In genomic region chr1:202589190-202589680, GRCh38 we compare ENCODE assay signal across 8 cellular contexts.
DNase-seq lines count a peak whose midpoint lies in the region; ATAC-seq and TF ChIP-seq lines count a peak whose summit lies in the region.

No MANE protein-coding gene starts in this region.

- H3K4me1 ChIP-seq in BLaER1, result peaks cover 55% of the 10 kb centered on the region
- peaks cover 0 to 8% (median 0%) of the 10 kb centered on the region in 4 donors for H3K4me1 ChIP-seq in Peyer's patch
- peaks cover 19% of the 10 kb centered on the region for H3K4me1 ChIP-seq in ovary (ENCODE audit: insufficient read depth)

- H4K20me1 ChIP-seq in BLaER1, result no peaks in the 10 kb centered on the region

- peak overlapping the region; percentile 65 for H3K4me2 ChIP-seq in BLaER1

- H3K4me3 Mint-ChIP-seq in activated T-cell treated with anti-CD3 and anti-CD28 coated beads, Interleukin-2, amount 50 U/mL, for 72 hours, result no peak overlapping the region

- H3K27me3 Mint-ChIP-seq in activated T-cell treated with anti-CD3 and anti-CD28 coated beads, Interleukin-2, amount 50 U/mL, for 72 hours (ENCODE audit: low read depth), result no peaks in the 10 kb centered on the region

- H3K9me3 Mint-ChIP-seq in activated T-cell treated with anti-CD3 and anti-CD28 coated beads, Interleukin-2, amount 50 U/mL, for 72 hours, result no peaks in the 10 kb centered on the region

- no peaks in the 10 kb centered on the region for H3K36me3 Mint-ChIP-seq in activated T-cell treated with anti-CD3 and anti-CD28 coated beads, Interleukin-2, amount 50 U/mL, for 72 hours (ENCODE audit: insufficient read depth in 2 of 2)

- ATAC-seq in GM21515 (IDR thresholded peaks at IDR 0.05; ENCODE audit: unreplicated experiment), result no peak
- no peak for ATAC-seq in activated T-cell treated with anti-CD3 and anti-CD28 coated beads, Interleukin-2, amount 50 U/mL, for 72 hours (replicated peaks in 1 of 2)

- TF ChIP-seq POLR2A in Peyer's patch (IDR thresholded peaks at IDR 0.05) (no peak), ovary (IDR thresholded peaks at IDR 0.05) (no peak)

- WGBS in ovary, 3 donors, result 10 to 12% (median 12%) methylated on average over 6 of the region's 6 CpGs

- H3K4me3 ChIP-seq in BLaER1 (no peak overlapping the region), Peyer's patch (no peak overlapping the region), ovary (no peak overlapping the region)

- TF ChIP-seq CTCF in Peyer's patch (IDR thresholded peaks at IDR 0.05) (no peak), ovary (IDR thresholded peaks at IDR 0.05) (no peak)

- no peaks in the 10 kb centered on the region for H3K4me1 Mint-ChIP-seq in activated T-cell treated with anti-CD3 and anti-CD28 coated beads, Interleukin-2, amount 50 U/mL, for 72 hours (ENCODE audit: low read depth)

- intact Hi-C loops in ovary (cut with DNase I), result no loop called here

- no peak overlapping the region for H3K27ac Mint-ChIP-seq in activated T-cell treated with anti-CD3 and anti-CD28 coated beads, Interleukin-2, amount 50 U/mL, for 72 hours

- no peak overlapping the region for H3K27ac ChIP-seq in BLaER1
- H3K27ac ChIP-seq in Peyer's patch, result peak overlapping the region; percentile 62 to 82 (median 70)
- peak overlapping the region in 1 of 2 donors; percentile 32 for H3K27ac ChIP-seq in ovary

- H3K9me3 ChIP-seq in BLaER1 (no peaks in the 10 kb centered on the region), Peyer's patch (no peaks in the 10 kb centered on the region), ovary (no peaks in the 10 kb centered on the region)

- no peak overlapping the region for H3K9ac ChIP-seq in BLaER1

- TF ChIP-seq EP300 in ovary (IDR thresholded peaks at IDR 0.05), result peak; percentile 67

- peak in 2 of 3 donors; percentile 28 to 74 for DNase-seq in Peyer's patch
- peak; percentile 98 for DNase-seq in fibroblast of the conjunctiva (ENCODE audit: low read depth)
- peak; percentile 77 to 89 (median 85) for DNase-seq in ovary
- DNase-seq in activated T-cell treated with anti-CD3 and anti-CD28 coated beads, Interleukin-2, amount 50 U/mL, for 72 hours, result no peak
- DNase-seq in GDM1 (lab: John Stamatoyannopoulos, UW), result no peak
- DNase-seq in NCI-H2081 treated with DMSO at 0.1 percent for 48 hours (lab: John Stamatoyannopoulos, UW), result no peak

- no peaks in the 10 kb centered on the region for H3K36me3 ChIP-seq in BLaER1
- H3K36me3 ChIP-seq in Peyer's patch, result no peaks in the 10 kb centered on the region
- H3K36me3 ChIP-seq in ovary, result no peaks in the 10 kb centered on the region

- H3K27me3 ChIP-seq in BLaER1 (no peaks in the 10 kb centered on the region), Peyer's patch (no peaks in the 10 kb centered on the region), ovary (no peaks in the 10 kb centered on the region)

Comparison
In these comparisons a context has a peak if more than half of its experiments do, and no peak if none do; other contexts are left out.
1. DNase-seq: peak in Peyer's patch (2 of 3), fibroblast of the conjunctiva (single experiment) and ovary (5 of 5); none in activated T-cell treated with anti-CD3 and anti-CD28 coated beads, Interleukin-2, amount 50 U/mL, for 72 hours (0 of 2), GDM1 (single experiment) and NCI-H2081 treated with DMSO at 0.1 percent for 48 hours (single experiment).